1 cellular context compared by ENCODE assay signal in the genomic region with DNA sequence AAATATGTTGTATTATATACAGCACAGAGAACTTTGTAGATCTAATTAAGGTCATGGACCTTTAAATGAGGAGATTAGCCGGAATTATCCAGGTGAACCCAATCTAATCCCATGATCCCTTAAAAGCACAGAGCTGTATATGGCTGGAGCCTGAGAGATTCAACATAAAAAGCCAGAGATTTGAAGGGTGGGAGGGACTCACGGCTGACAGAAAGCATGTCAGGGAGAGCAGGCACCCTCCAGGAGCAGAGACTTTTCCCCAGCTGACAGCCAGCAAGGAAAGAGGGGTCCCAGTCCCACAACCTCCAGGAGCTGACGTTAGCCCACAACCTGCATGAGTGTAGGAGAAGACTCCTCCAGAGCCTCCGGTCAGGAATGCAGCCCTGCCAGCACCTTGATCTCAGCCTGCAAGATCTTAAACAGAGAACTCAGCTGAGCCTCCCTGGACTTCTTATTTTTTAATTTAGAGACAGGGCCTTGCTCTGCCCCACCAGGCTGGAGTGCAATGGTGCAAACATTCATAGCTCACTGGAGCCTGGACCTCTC.
TF ChIP-seq lines count a peak whose summit lies in the region.

No MANE protein-coding gene starts in this region.

TF ChIP-seq in H1, 55 proteins besides CTCF, POLR2A, EP300 and RAD21 (continued from another document):
- TF ChIP-seq RNF2 (IDR thresholded peaks at IDR 0.05; ENCODE audit: borderline replicate concordance, low read depth, low read length, missing control alignments, poor library complexity, severe bottlenecking) (no peak), GTF2F1 (IDR thresholded peaks at IDR 0.05; ENCODE audit: borderline replicate concordance, low read depth, low read length) (no peak), MAFK (IDR thresholded peaks at IDR 0.05; ENCODE audit: low read depth, low read length) (no peak), SAP30 (IDR thresholded peaks at IDR 0.05; ENCODE audit: insufficient read depth, insufficient replicate concordance, low read length) (no peak), CHD1 (IDR thresholded peaks at IDR 0.05; ENCODE audit: low read depth, low read length) (no peak), EZH2 (IDR thresholded peaks at IDR 0.05; ENCODE audit: low read depth, low read length, severe bottlenecking) (no peak), TEAD4 (IDR thresholded peaks at IDR 0.05; ENCODE audit: low read depth, low read length) (no peak), SIX5 (IDR thresholded peaks at IDR 0.05; ENCODE audit: low read depth, low read length) (no peak)
